9 cellular contexts compared by ENCODE assay signal in genomic region chr9:127767909-127768331, GRCh38. TPM values are rescaled to one million over a fixed set of nuclear protein-coding genes. Genes with fewer than 3 reads are reported as not detected.
A peak's percentile ranks its signal among the peaks of the same experiment; 100 is the strongest.
DNase-seq lines count a peak whose midpoint lies in the region; ATAC-seq, FAIRE-seq and TF ChIP-seq lines count a peak whose summit lies in the region.
"Had no signal": no experiment of that assay in that cellular context is flagged by ENCODE, and none has a peak within 500 bp of the region (broad histone marks: within the 10 kb centered on the region; RNA-seq: fewer than 3 reads in every experiment).

No MANE protein-coding gene starts in this region.

- no peaks in the 10 kb centered on the region for H3K27me3 ChIP-seq in Peyer's patch
- H3K27me3 ChIP-seq in astrocyte (ENCODE audit: insufficient read depth, low read length) = no peaks in the 10 kb centered on the region
- no peaks in the 10 kb centered on the region for H3K27me3 ChIP-seq in left lung
- H3K27me3 ChIP-seq in Karpas-422 (ENCODE audit: low read length) = no peaks in the 10 kb centered on the region

- H3K9ac ChIP-seq in astrocyte (ENCODE audit: low read length) = peak overlapping the region; percentile 76
- no peak overlapping the region for H3K9ac ChIP-seq in Karpas-422 (ENCODE audit: low read length)

- intact Hi-C loops in left lung (cut with DNase I) = no loop called here

- peaks cover 28% of the 10 kb centered on the region for H3K4me1 Mint-ChIP-seq in astrocyte (ENCODE audit: low read depth, unreplicated experiment)
- peaks cover 81% of the 10 kb centered on the region for H3K4me1 Mint-ChIP-seq in stimulated activated effector memory CD8-positive, alpha-beta T cell treated with anti-CD3 and anti-CD28 coated beads, Interleukin-12 subunit alpha, Interleukin-12 subunit beta, amount 100 ng/mL, for 72 hours

- peak overlapping the region; percentile 62 for H3K4me2 ChIP-seq in astrocyte (ENCODE audit: low read length)
- H3K4me2 ChIP-seq in Karpas-422 (ENCODE audit: low read depth, low read length, poor library complexity, severe bottlenecking) = no peak overlapping the region

- peaks cover 4% of the 10 kb centered on the region for H3K9me3 Mint-ChIP-seq in astrocyte (ENCODE audit: unreplicated experiment)
- H3K9me3 Mint-ChIP-seq in stimulated activated effector memory CD8-positive, alpha-beta T cell treated with anti-CD3 and anti-CD28 coated beads, Interleukin-12 subunit alpha, Interleukin-12 subunit beta, amount 100 ng/mL, for 72 hours = no peaks in the 10 kb centered on the region

- FAIRE-seq in astrocyte (lab: Jason Lieb, UNC) = no peak

- peaks cover 0 to 21% (median 15%) of the 10 kb centered on the region in 4 donors for H3K4me1 ChIP-seq in Peyer's patch
- H3K4me1 ChIP-seq in astrocyte (ENCODE audit: insufficient read depth, low read length) = peaks cover 25% of the 10 kb centered on the region
- H3K4me1 ChIP-seq in left lung = peaks cover 12 to 88% of the 10 kb centered on the region in 2 donors
- peaks cover 13% of the 10 kb centered on the region for H3K4me1 ChIP-seq in Karpas-422 (ENCODE audit: low read length)

- DNase-seq in Peyer's patch (no peak), astrocyte (ENCODE audit: low read depth) (peak; percentile 29), left lung (no peak), Karpas-422 (no peak), GM19238 (ENCODE audit: insufficient read length, low spot score) (no peak)
- no peak for DNase-seq in stimulated activated effector memory CD8-positive, alpha-beta T cell treated with anti-CD3 and anti-CD28 coated beads, Interleukin-12 subunit alpha, Interleukin-12 subunit beta, amount 100 ng/mL, for 72 hours (ENCODE audit: low spot score in 2 of 2)
- DNase-seq: NCI-H1436 treated with DMSO at 0.1 percent for 48 hours had no signal

- H3K79me2 ChIP-seq in astrocyte (ENCODE audit: insufficient read depth, low read length) (no peaks in the 10 kb centered on the region), Karpas-422 (ENCODE audit: low read length) (no peaks in the 10 kb centered on the region)

- H3K27ac Mint-ChIP-seq in astrocyte (ENCODE audit: unreplicated experiment) = peak overlapping the region; percentile 78
- peak overlapping the region; percentile 97 for H3K27ac Mint-ChIP-seq in stimulated activated effector memory CD8-positive, alpha-beta T cell treated with anti-CD3 and anti-CD28 coated beads, Interleukin-12 subunit alpha, Interleukin-12 subunit beta, amount 100 ng/mL, for 72 hours

- peaks cover 12% of the 10 kb centered on the region for H3K36me3 Mint-ChIP-seq in astrocyte (ENCODE audit: low read depth, unreplicated experiment)
- peaks cover 91% of the 10 kb centered on the region for H3K36me3 Mint-ChIP-seq in stimulated activated effector memory CD8-positive, alpha-beta T cell treated with anti-CD3 and anti-CD28 coated beads, Interleukin-12 subunit alpha, Interleukin-12 subunit beta, amount 100 ng/mL, for 72 hours

- H3K4me3 ChIP-seq in Peyer's patch = no peak overlapping the region
- H3K4me3 ChIP-seq in astrocyte (ENCODE audit: insufficient read depth, low read depth, low read length) = no peak overlapping the region
- peak overlapping the region in 1 of 2 donors; percentile 74 for H3K4me3 ChIP-seq in left lung
- no peak overlapping the region for H3K4me3 ChIP-seq in Karpas-422 (ENCODE audit: low read length)

- H3K27ac ChIP-seq in Peyer's patch (peak overlapping the region; percentile 30 to 70 (median 53)), astrocyte (ENCODE audit: low read depth, low read length) (peak overlapping the region; percentile 74), left lung (peak overlapping the region; percentile 70 to 73), Karpas-422 (ENCODE audit: low read length) (no peak overlapping the region)

- TF ChIP-seq CTCF in Peyer's patch (IDR thresholded peaks at IDR 0.05) (no peak), astrocyte (IDR thresholded peaks at IDR 0.05; ENCODE audit: insufficient read depth, low read depth, low read length) (no peak), left lung (IDR thresholded peaks at IDR 0.05) (no peak)

- peak overlapping the region; percentile 27 for H3K4me3 Mint-ChIP-seq in astrocyte (ENCODE audit: unreplicated experiment)
- peak overlapping the region; percentile 73 for H3K4me3 Mint-ChIP-seq in stimulated activated effector memory CD8-positive, alpha-beta T cell treated with anti-CD3 and anti-CD28 coated beads, Interleukin-12 subunit alpha, Interleukin-12 subunit beta, amount 100 ng/mL, for 72 hours

- no peaks in the 10 kb centered on the region for H3K36me3 ChIP-seq in Peyer's patch
- H3K36me3 ChIP-seq in astrocyte (ENCODE audit: insufficient read depth, low read length) = no peaks in the 10 kb centered on the region
- H3K36me3 ChIP-seq in left lung = peaks cover 0 to 19% of the 10 kb centered on the region in 2 donors
- no peaks in the 10 kb centered on the region for H3K36me3 ChIP-seq in Karpas-422 (ENCODE audit: insufficient read depth, low read length)

- TF ChIP-seq POLR2A in Peyer's patch (IDR thresholded peaks at IDR 0.05) = no peak

- no peaks in the 10 kb centered on the region for H3K9me2 ChIP-seq in Karpas-422 (replicated peaks; ENCODE audit: insufficient read depth, low read length)

- H4K20me1 ChIP-seq in astrocyte (ENCODE audit: insufficient read depth, low read length) (no peaks in the 10 kb centered on the region), Karpas-422 (ENCODE audit: insufficient read depth, low read depth, low read length) (no peaks in the 10 kb centered on the region)

- H3K27me3 Mint-ChIP-seq in astrocyte (ENCODE audit: low read depth, unreplicated experiment) = peaks cover 4% of the 10 kb centered on the region

- no peaks in the 10 kb centered on the region for H3K9me3 ChIP-seq in Peyer's patch
- H3K9me3 ChIP-seq in astrocyte (ENCODE audit: insufficient read depth, low read depth, low read length) = no peaks in the 10 kb centered on the region
- H3K9me3 ChIP-seq in left lung = no peaks in the 10 kb centered on the region
- H3K9me3 ChIP-seq in Karpas-422 (ENCODE audit: low read length) = no peaks in the 10 kb centered on the region

- H2AFZ ChIP-seq in astrocyte (ENCODE audit: low read depth, low read length) (peak overlapping the region; percentile 12), Karpas-422 (ENCODE audit: low read length) (no peak overlapping the region)

- ATAC-seq in left lung (no peak), HG02884 (IDR thresholded peaks at IDR 0.05; ENCODE audit: unreplicated experiment) (no peak), GM19452 (IDR thresholded peaks at IDR 0.05; ENCODE audit: unreplicated experiment) (no peak)
- ATAC-seq in stimulated activated effector memory CD8-positive, alpha-beta T cell treated with anti-CD3 and anti-CD28 coated beads, Interleukin-12 subunit alpha, Interleukin-12 subunit beta, amount 100 ng/mL, for 72 hours = no peak

RNA-seq across cellular contexts. Expression of gene SH2D3C, which starts 10.5 kb away (rescaled TPM):
- total RNA-seq in Peyer's patch (10 to 100 TPM in 1 of 4 donors, 1 to 10 TPM in 3; 1.4 to 22.3 (median 4.1) TPM), astrocyte (4.6 and 5.8 TPM in 2 replicates), left lung (10 to 100 TPM; 21.7 to 41.9 TPM)
- total RNA-seq in Karpas-422 (2014; rRNA removed; shearing (Covaris generic); ENCODE audit: low replicate concordance) = 0.61 TPM in 1 of 2 replicates, not detected in the other

RNA-seq across cellular contexts. Expression of gene CDK9, which starts 17.9 kb away (rescaled TPM):
- 100 to 1,000 TPM in 1 of 4 donors, 10 to 100 TPM in 3; 53.6 to 116 (median 83.9) TPM for total RNA-seq in Peyer's patch
- total RNA-seq in astrocyte = 70.5 and 71.7 TPM in 2 replicates
- total RNA-seq in left lung = 10 to 100 TPM; 78.8 to 83.4 TPM
- total RNA-seq in Karpas-422 (2014; rRNA removed; shearing (Covaris generic); ENCODE audit: low replicate concordance) = 23.9 and 30.7 TPM in 2 replicates

RNA-seq across cellular contexts. Expression of gene TOR2A, which starts 32.8 kb away (rescaled TPM):
- total RNA-seq in Peyer's patch (10 to 100 TPM; 26.4 to 70.9 (median 35.4) TPM), astrocyte (7.5 and 8.5 TPM in 2 replicates), left lung (10 to 100 TPM; 19.5 to 21.8 TPM)
- total RNA-seq in Karpas-422 (2014; rRNA removed; shearing (Covaris generic); ENCODE audit: low replicate concordance) = 10.7 and 12.7 TPM in 2 replicates

RNA-seq across cellular contexts. Expression of gene FPGS, which starts 34.8 kb away (rescaled TPM):
- total RNA-seq in Peyer's patch (100 to 1,000 TPM in 1 of 4 donors, 10 to 100 TPM in 3; 46.1 to 105 (median 71.5) TPM), astrocyte (44.6 and 49.4 TPM in 2 replicates), left lung (10 to 100 TPM; 59.3 to 97.4 TPM)
- total RNA-seq in Karpas-422 (2014; rRNA removed; shearing (Covaris generic); ENCODE audit: low replicate concordance) = 41.9 and 102 TPM in 2 replicates

RNA-seq across cellular contexts. Expression of gene TTC16, which starts 52.0 kb away (rescaled TPM):
- total RNA-seq in Peyer's patch (not detected), astrocyte (not detected in 2 replicates), left lung (1 to 10 TPM in 1 of 2 donors, under 1 TPM in 1; 0.15 to 1.0 TPM)
- not detected in 2 replicates for total RNA-seq in Karpas-422 (2014; rRNA removed; shearing (Covaris generic); ENCODE audit: low replicate concordance)
